11 cellular contexts compared by ENCODE assay signal in genomic region chr1:167489581-167490340, GRCh38. TPM values are rescaled to one million over a fixed set of nuclear protein-coding genes. Genes with fewer than 3 reads are reported as not detected.
A peak's percentile ranks its signal among the peaks of the same experiment; 100 is the strongest.
DNase-seq lines count a peak whose midpoint lies in the region; ATAC-seq and TF ChIP-seq lines count a peak whose summit lies in the region.
"Had no signal": no experiment of that assay in that cellular context is flagged by ENCODE, and none has a peak within 500 bp of the region (broad histone marks: within the 10 kb centered on the region; RNA-seq: fewer than 3 reads in every experiment).

No MANE protein-coding gene starts in this region.

- H3K9ac ChIP-seq in mesendoderm (ENCODE audit: low read length) (peak overlapping the region; percentile 58), mammary epithelial cell (ENCODE audit: insufficient read depth, low read length) (no peak overlapping the region)

- H2AFZ ChIP-seq in mammary epithelial cell (ENCODE audit: low read depth, low read length) = no peak overlapping the region

- H3K27ac ChIP-seq in CD4-positive, alpha-beta memory T cell (ENCODE audit: low read depth, low read length) = peak overlapping the region; percentile 60
- H3K27ac ChIP-seq in mesendoderm (ENCODE audit: low read depth, low read length) (peak overlapping the region; percentile 38), mammary epithelial cell (ENCODE audit: insufficient read depth, low read depth, low read length) (no peak overlapping the region)
- H3K27ac ChIP-seq: SJCRH30 had no signal

- H2AK5ac ChIP-seq in mesendoderm (ENCODE audit: low read length) = no peak overlapping the region

- no peaks in the 10 kb centered on the region for H3K27me3 Mint-ChIP-seq in CD4-positive, alpha-beta memory T cell
- no peaks in the 10 kb centered on the region for H3K27me3 Mint-ChIP-seq in T-cell
- H3K27me3 Mint-ChIP-seq in activated naive CD4-positive, alpha-beta T cell treated with anti-CD3 and anti-CD28 coated beads for 36 hours (ENCODE audit: low read depth) = no peaks in the 10 kb centered on the region

- intact Hi-C loops in CD4-positive, alpha-beta memory T cell (cut with micrococcal nuclease) = loop anchor here (1.0 to 10.0 kb wide), 3 partner anchors 33 to 65 kb away; partner anchors contain the start of gene CREG1
- intact Hi-C loops in activated naive CD4-positive, alpha-beta T cell treated with anti-CD3 and anti-CD28 coated beads for 36 hours (cut with micrococcal nuclease) = loop anchor here (1.0 kb wide), 2 partner anchors 28 to 269 kb away; partner anchors contain the start of gene POU2F1
- intact Hi-C loops in mammary epithelial cell (cut with micrococcal nuclease) = no loop called here

- H3K27ac Mint-ChIP-seq in CD4-positive, alpha-beta memory T cell = peak overlapping the region; percentile 88 to 100 (median 91)
- H3K27ac Mint-ChIP-seq in T-cell = peak overlapping the region; percentile 95 to 97
- peak overlapping the region; percentile 91 for H3K27ac Mint-ChIP-seq in activated naive CD4-positive, alpha-beta T cell treated with anti-CD3 and anti-CD28 coated beads for 36 hours

- dilution Hi-C loops in mammary epithelial cell (cut with HindIII; ENCODE audit: low sequenced_read_pairs) = loop anchor here (5.0 kb wide), 1 partner anchor 57 kb away; no protein-coding TSS in a partner anchor

- H3K4me3 Mint-ChIP-seq in CD4-positive, alpha-beta memory T cell = peak overlapping the region; percentile 68 to 91 (median 76)
- H3K4me3 Mint-ChIP-seq in T-cell = peak overlapping the region; percentile 68 to 98 (median 74)
- peak overlapping the region; percentile 58 for H3K4me3 Mint-ChIP-seq in activated naive CD4-positive, alpha-beta T cell treated with anti-CD3 and anti-CD28 coated beads for 36 hours

- POLR2A ChIA-PET in CD4-positive, alpha-beta memory T cell (lab: Charles Lee; ENCODE audit: partially characterized antibody) = interaction anchor here (1.1 to 9.8 kb wide), 3 partner anchors 27 to 43 kb away, joined by 5 to 137 read pairs (median 5); partner anchors contain the start of gene CD247
- POLR2A ChIA-PET in T-cell (lab: Charles Lee) = interaction anchor here (1.1 to 2.4 kb wide), 2 partner anchors 22 to 28 kb away, joined by 3 to 10 read pairs; partner anchors contain the start of gene CD247 (in 1 of the 2)

- peak overlapping the region; percentile 78 for H3K56ac ChIP-seq in mesendoderm (ENCODE audit: low read length)

- no peak for TF ChIP-seq CTCF in mammary epithelial cell (conservative IDR thresholded peaks at IDR 0.05 in 1 of 2, IDR thresholded peaks at IDR 0.05 in 1 of 2; ENCODE audit: extremely low read depth in 1 of 2, insufficient read depth in 1 of 2, low read depth in 1 of 2, low read length in 2 of 2)

- no peak overlapping the region for H3K4ac ChIP-seq in mesendoderm (ENCODE audit: low read depth, low read length)

- H4K5ac ChIP-seq in mesendoderm (ENCODE audit: low read length) = peak overlapping the region; percentile 59

- no peaks in the 10 kb centered on the region for H3K79me2 ChIP-seq in mesendoderm (ENCODE audit: control insufficient read depth, insufficient read depth, low read length)
- H3K79me2 ChIP-seq in mammary epithelial cell (ENCODE audit: insufficient read depth, low read length) = no peaks in the 10 kb centered on the region

- no peaks in the 10 kb centered on the region for H3K27me3 ChIP-seq in CD4-positive, alpha-beta memory T cell (ENCODE audit: insufficient read depth, low read length)
- no peaks in the 10 kb centered on the region for H3K27me3 ChIP-seq in mesendoderm (ENCODE audit: insufficient read depth, low read length, poor library complexity)
- H3K27me3 ChIP-seq in mammary epithelial cell (ENCODE audit: insufficient read depth, low read length) = no peaks in the 10 kb centered on the region
- H3K27me3 ChIP-seq: SJCRH30 had no signal

- ATAC-seq in T-cell (replicated peaks in 1 of 4) = peak; percentile 34 to 67 (median 43)
- ATAC-seq: HepG2 had no signal

- H3K4me1 Mint-ChIP-seq in CD4-positive, alpha-beta memory T cell = peaks cover 76 to 100% (median 89%) of the 10 kb centered on the region in 4 donors
- peaks cover 96 to 100% (median 96%) of the 10 kb centered on the region in 3 donors for H3K4me1 Mint-ChIP-seq in T-cell
- H3K4me1 Mint-ChIP-seq in activated naive CD4-positive, alpha-beta T cell treated with anti-CD3 and anti-CD28 coated beads for 36 hours (ENCODE audit: low read depth) = peaks cover 93% of the 10 kb centered on the region

- in situ Hi-C loops in mammary epithelial cell (cut with MboI; ENCODE audit: low sequenced_read_pairs in 2 of 2) = no loop called here

- peaks cover 99% of the 10 kb centered on the region for H3K4me1 ChIP-seq in CD4-positive, alpha-beta memory T cell (ENCODE audit: insufficient read depth, low read length)
- peaks cover 8% of the 10 kb centered on the region for H3K4me1 ChIP-seq in mesendoderm (ENCODE audit: control insufficient read depth, low read depth, low read length)
- H3K4me1 ChIP-seq in mammary epithelial cell (ENCODE audit: insufficient read depth, low read length) = no peaks in the 10 kb centered on the region

- peak overlapping the region; percentile 78 for H2BK5ac ChIP-seq in mesendoderm (ENCODE audit: low read length)

- peak overlapping the region; percentile 80 for H3K23ac ChIP-seq in mesendoderm (ENCODE audit: low read length)

- CTCF ChIA-PET in CD4-positive, alpha-beta memory T cell (lab: Charles Lee; ENCODE audit: partially characterized antibody) = interaction anchor here (1.0 to 2.6 kb wide), 4 partner anchors 9 to 28 kb away, joined by 3 to 8 read pairs (median 4); partner anchors contain the start of gene CD247
- CTCF ChIA-PET in T-cell (lab: Charles Lee) (interaction anchor here in 1 of 2 donors (1.0 kb wide), 1 partner anchor 9 kb away, joined by 3 read pairs; no protein-coding TSS in a partner anchor), mammary epithelial cell (lab: Charles Lee; ENCODE audit: low non-redundant PET) (no interaction called here)
- CTCF ChIA-PET in activated naive CD4-positive, alpha-beta T cell treated with anti-CD3 and anti-CD28 coated beads for 36 hours (lab: Charles Lee) = interaction anchor here (0.7 to 1.5 kb wide), 8 partner anchors 8 to 231 kb away, joined by 3 to 5 read pairs (median 4); no protein-coding TSS in a partner anchor

- peaks cover 32 to 71% of the 10 kb centered on the region in 2 donors for H3K36me3 Mint-ChIP-seq in CD4-positive, alpha-beta memory T cell
- peaks cover 30% of the 10 kb centered on the region for H3K36me3 Mint-ChIP-seq in T-cell
- peaks cover 13% of the 10 kb centered on the region for H3K36me3 Mint-ChIP-seq in activated naive CD4-positive, alpha-beta T cell treated with anti-CD3 and anti-CD28 coated beads for 36 hours (ENCODE audit: low read depth)

- no peaks in the 10 kb centered on the region for H4K20me1 ChIP-seq in mammary epithelial cell (ENCODE audit: insufficient read depth, low read length)

- no CpG with 5 or more reads among the region's 20 CpGs for WGBS in mesendoderm (ENCODE audit: extremely low coverage, insufficient coverage, low lambda C conversion rate)
- 81% methylated on average over 19 of the region's 20 CpGs for WGBS in mammary epithelial cell (ENCODE audit: low coverage, missing lambda C conversion rate)

- H3K9me3 ChIP-seq in CD4-positive, alpha-beta memory T cell (ENCODE audit: control insufficient read depth in 1 of 2, low read length in 2 of 2) = no peaks in the 10 kb centered on the region
- H3K9me3 ChIP-seq in mammary epithelial cell (replicated peaks; ENCODE audit: insufficient read depth, low read length) = no peaks in the 10 kb centered on the region
- H3K9me3 ChIP-seq: SJCRH30 had no signal

- no peaks in the 10 kb centered on the region for H3K9me3 Mint-ChIP-seq in CD4-positive, alpha-beta memory T cell
- H3K9me3 Mint-ChIP-seq in T-cell = no peaks in the 10 kb centered on the region
- no peaks in the 10 kb centered on the region for H3K9me3 Mint-ChIP-seq in activated naive CD4-positive, alpha-beta T cell treated with anti-CD3 and anti-CD28 coated beads for 36 hours

- H4K8ac ChIP-seq in mesendoderm (ENCODE audit: low read depth, low read length) = peak overlapping the region; percentile 90

- H3K36me3 ChIP-seq in CD4-positive, alpha-beta memory T cell (ENCODE audit: insufficient read depth, low read length) = peaks cover 19% of the 10 kb centered on the region
- no peaks in the 10 kb centered on the region for H3K36me3 ChIP-seq in mesendoderm (ENCODE audit: control insufficient read depth, insufficient read depth, low read length)
- no peaks in the 10 kb centered on the region for H3K36me3 ChIP-seq in mammary epithelial cell (ENCODE audit: insufficient read depth, low read length)
- H3K36me3 ChIP-seq: SJCRH30 had no signal

- no peak overlapping the region for H3K4me2 ChIP-seq in mesendoderm (ENCODE audit: low read length)
- H3K4me2 ChIP-seq in mammary epithelial cell (ENCODE audit: insufficient read depth, low read depth, low read length) = no peak overlapping the region

- H3K79me1 ChIP-seq in mesendoderm (ENCODE audit: low read length) = no peaks in the 10 kb centered on the region

- peak overlapping the region in 1 of 2 donors; percentile 10 for H3K4me3 ChIP-seq in CD4-positive, alpha-beta memory T cell (ENCODE audit: low read length in 2 of 2)
- no peak overlapping the region for H3K4me3 ChIP-seq in mesendoderm (ENCODE audit: low read length)
- no peak overlapping the region for H3K4me3 ChIP-seq in mammary epithelial cell (replicated peaks in 1 of 3; ENCODE audit: insufficient read depth in 1 of 3, low read depth in 2 of 3, low read length in 3 of 3)
- H3K4me3 ChIP-seq: SJCRH30 had no signal

- BruUV-seq in mammary epithelial cell (replicated peaks; lab: Mats Ljungman, UMichigan) = no TSS peak

- no peak overlapping the region for H2BK15ac ChIP-seq in mesendoderm (replicated peaks; ENCODE audit: low read depth)

- peak overlapping the region; percentile 17 for H2BK120ac ChIP-seq in mesendoderm (ENCODE audit: low read depth, low read length)

- DNase-seq in CD4-positive, alpha-beta memory T cell = peak; percentile 36 to 85 (median 53)
- DNase-seq in T-cell (peak in 32 of 34 experiments; percentile 38 to 82 (median 68)), mesendoderm (peak; percentile 75), mammary epithelial cell (no peak), NCI-H345 treated with DMSO at 0.1 percent for 48 hours (lab: John Stamatoyannopoulos, UW; ENCODE audit: unreplicated experiment) (no peak), DMS 273 (lab: John Stamatoyannopoulos, UW; ENCODE audit: unreplicated experiment) (no peak), OCI-M1 (lab: John Stamatoyannopoulos, UW) (no peak)
- peak; percentile 87 for DNase-seq in activated naive CD4-positive, alpha-beta T cell treated with anti-CD3 and anti-CD28 coated beads for 36 hours
- DNase-seq: nucleus accumbens, SJCRH30 had no signal

- H3K18ac ChIP-seq in mesendoderm (ENCODE audit: low read length) = peak overlapping the region; percentile 87

RNA-seq across cellular contexts. Expression of gene CD247, which starts 28.6 kb away (rescaled TPM):
- 100 to 1,000 TPM; 340 to 341 TPM for total RNA-seq in CD4-positive, alpha-beta memory T cell
- 100 to 1,000 TPM; 260 to 404 TPM for polyA plus RNA-seq in CD4-positive, alpha-beta memory T cell
- 100 to 1,000 TPM; 324 to 414 (median 385) TPM for total RNA-seq in T-cell
- 10 to 100 TPM; 73.5 to 78.3 TPM for total RNA-seq in activated naive CD4-positive, alpha-beta T cell treated with anti-CD3 and anti-CD28 coated beads for 36 hours
- polyA plus RNA-seq in mesendoderm (2013, experiment 1 of 2) = 2.9 TPM
- 3.9 TPM for polyA plus RNA-seq in mesendoderm (2013, experiment 2 of 2)
- not detected for total RNA-seq in mammary epithelial cell
- 0.07 TPM for polyA plus RNA-seq in mammary epithelial cell
- polyA minus RNA-seq in mammary epithelial cell = not detected
- polyA plus RNA-seq: HepG2 had no signal

Comparison
In these comparisons a context has a peak if more than half of its experiments do, and no peak if none do; other contexts are left out.
1. DNase-seq: peak in CD4-positive, alpha-beta memory T cell (5 of 5), T-cell (32 of 34), activated naive CD4-positive, alpha-beta T cell treated with anti-CD3 and anti-CD28 coated beads for 36 hours (single experiment) and mesendoderm (single experiment); none in mammary epithelial cell (single experiment), NCI-H345 treated with DMSO at 0.1 percent for 48 hours (single experiment), DMS 273 (single experiment) and OCI-M1 (single experiment).
2. RNA of gene CD247, which starts 28.6 kb away (total RNA-seq): 324 to 414 TPM in T-cell, 340 to 341 TPM in CD4-positive, alpha-beta memory T cell and 73.5 to 78.3 TPM in activated naive CD4-positive, alpha-beta T cell treated with anti-CD3 and anti-CD28 coated beads for 36 hours; not detected in mammary epithelial cell; every median in the first group is over 10 times any median in the second.
3. Peak in every context shown above with its lines, with median percentiles within 50 percentile points of each other: H3K27ac Mint-ChIP-seq and H3K4me3 Mint-ChIP-seq.